ENCODE assay signal across 8 cellular contexts in genomic region chr9:121156263-121156731, GRCh38. TPM values are rescaled to one million over a fixed set of nuclear protein-coding genes. Genes with fewer than 3 reads are reported as not detected.
DNase-seq lines count a peak whose midpoint lies in the region; ATAC-seq and TF ChIP-seq lines count a peak whose summit lies in the region.

No MANE protein-coding gene starts in this region.

- TF ChIP-seq CTCF in DOHH2 (IDR thresholded peaks at IDR 0.05; ENCODE audit: low read depth, low read length, poor library complexity, severe bottlenecking) (no peak), natural killer cell (IDR thresholded peaks at IDR 0.05) (no peak)

- H3K4me3 ChIP-seq in DOHH2 (ENCODE audit: low read length): peak overlapping the region; percentile 70

- H3K9me2 ChIP-seq in DOHH2 (replicated peaks; ENCODE audit: control insufficient read depth, low read length): no peaks in the 10 kb centered on the region

- H4K20me1 ChIP-seq in DOHH2 (ENCODE audit: control insufficient read depth, insufficient read depth, low read depth, low read length): no peaks in the 10 kb centered on the region

- H3K27ac ChIP-seq in DOHH2 (ENCODE audit: low read depth, low read length): peak overlapping the region; percentile 99
- no peak overlapping the region for H3K27ac ChIP-seq in caudate nucleus (ENCODE audit: low read depth, low read length)

- no peaks in the 10 kb centered on the region for H3K9me3 Mint-ChIP-seq in activated naive CD4-positive, alpha-beta T cell treated with anti-CD3 and anti-CD28 coated beads, Interleukin-2, amount 50 U/mL, for 72 hours
- H3K9me3 Mint-ChIP-seq in natural killer cell: no peaks in the 10 kb centered on the region

- H3K36me3 ChIP-seq in DOHH2 (ENCODE audit: control insufficient read depth, low read length): peaks cover 92% of the 10 kb centered on the region

- intact Hi-C loops in natural killer cell (cut with micrococcal nuclease): no loop called here

- H3K27me3 Mint-ChIP-seq in natural killer cell (ENCODE audit: low read depth in 2 of 2): no peaks in the 10 kb centered on the region

- peaks cover 25 to 34% of the 10 kb centered on the region in 2 donors for H3K4me1 Mint-ChIP-seq in natural killer cell

- peaks cover 28 to 52% of the 10 kb centered on the region in 2 donors for H3K36me3 Mint-ChIP-seq in activated naive CD4-positive, alpha-beta T cell treated with anti-CD3 and anti-CD28 coated beads, Interleukin-2, amount 50 U/mL, for 72 hours
- H3K36me3 Mint-ChIP-seq in natural killer cell: peaks cover 30% of the 10 kb centered on the region

- peaks cover 29% of the 10 kb centered on the region for H3K79me2 ChIP-seq in DOHH2 (ENCODE audit: control insufficient read depth, low read length)

- peak; percentile 83 for ATAC-seq in GM19463 (IDR thresholded peaks at IDR 0.05; ENCODE audit: unreplicated experiment)
- peak; percentile 50 for ATAC-seq in HG03457 (IDR thresholded peaks at IDR 0.05; ENCODE audit: unreplicated experiment)
- ATAC-seq in activated naive CD4-positive, alpha-beta T cell treated with anti-CD3 and anti-CD28 coated beads, Interleukin-2, amount 50 U/mL, for 72 hours: peak; percentile 87 to 90
- peak; percentile 58 to 87 (median 82) for ATAC-seq in natural killer cell

- peaks cover 93% of the 10 kb centered on the region for H3K4me1 ChIP-seq in DOHH2 (ENCODE audit: control insufficient read depth, low read length)

- H3K4me3 Mint-ChIP-seq in natural killer cell: no peak overlapping the region

- no peaks in the 10 kb centered on the region for H3K27me3 ChIP-seq in DOHH2 (ENCODE audit: control insufficient read depth, low read length)

- no peaks in the 10 kb centered on the region for H3K9me3 ChIP-seq in DOHH2 (ENCODE audit: control insufficient read depth, insufficient read depth, low read length)

- H3F3A ChIP-seq in DOHH2 (ENCODE audit: control insufficient read depth, insufficient read depth): peaks cover 75% of the 10 kb centered on the region

- peak in 1 of 2 donors; percentile 15 for DNase-seq in activated naive CD4-positive, alpha-beta T cell treated with anti-CD3 and anti-CD28 coated beads, Interleukin-2, amount 50 U/mL, for 72 hours (ENCODE audit: low spot score in 2 of 2)
- DNase-seq in natural killer cell: no peak
- no peak for DNase-seq in caudate nucleus (lab: John Stamatoyannopoulos, UW)
- no peak for DNase-seq in putamen (ENCODE audit: low spot score)
- no peak for DNase-seq in NK-92 (lab: John Stamatoyannopoulos, UW; ENCODE audit: unreplicated experiment)

- peak overlapping the region; percentile 45 to 67 for H3K27ac Mint-ChIP-seq in activated naive CD4-positive, alpha-beta T cell treated with anti-CD3 and anti-CD28 coated beads, Interleukin-2, amount 50 U/mL, for 72 hours
- H3K27ac Mint-ChIP-seq in natural killer cell: peak overlapping the region; percentile 47 to 63

- peak overlapping the region; percentile 90 for H3K4me2 ChIP-seq in DOHH2 (ENCODE audit: low read length)

RNA-seq across cellular contexts. Expression of gene RAB14, which starts 45.4 kb away (rescaled TPM):
- 10 to 100 TPM; 53.2 to 68.4 TPM for total RNA-seq in activated naive CD4-positive, alpha-beta T cell treated with anti-CD3 and anti-CD28 coated beads, Interleukin-2, amount 50 U/mL, for 72 hours
- total RNA-seq in natural killer cell: 10 to 100 TPM; 46.2 to 67.6 (median 57.3) TPM
